Comparison of ENCODE assay signal across 29 cellular contexts in the genomic region with DNA sequence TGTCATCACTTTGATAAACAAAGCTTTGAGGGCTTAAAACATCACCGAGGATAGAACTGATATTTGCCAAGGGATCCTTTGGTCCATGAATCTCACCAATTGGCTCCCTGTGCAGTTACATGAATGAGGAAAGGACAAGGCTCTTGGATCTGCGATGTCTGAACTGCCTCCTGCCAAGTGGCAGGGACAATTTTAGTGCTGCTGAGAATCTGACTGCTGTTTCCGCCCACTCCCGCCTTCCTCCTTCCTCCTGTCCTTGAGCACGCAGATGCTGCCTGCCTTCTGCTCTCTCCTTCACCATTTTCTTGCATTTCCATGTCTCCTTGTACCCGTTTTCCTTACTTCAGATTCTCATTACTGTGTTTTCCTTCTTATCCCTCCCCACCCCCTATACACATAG. TPM values are rescaled to one million over a fixed set of nuclear protein-coding genes. Genes with fewer than 3 reads are reported as not detected.
"Had no signal": no experiment of that assay in that cellular context is flagged by ENCODE, and none has a peak within 500 bp of the region (broad histone marks: within the 10 kb centered on the region; RNA-seq: fewer than 3 reads in every experiment).

No MANE protein-coding gene starts in this region.

- H3K36me3 Mint-ChIP-seq: natural killer cell; stimulated activated memory B cell treated with anti-CD40 and anti-IgM and Interleukin-4, amounts not matched to agents 10 μg/mL and 1 μg/mL and 100 μg/mL, for 72 hours had no signal

- DNase-seq: cerebellar nuclear complex; effector CD8-positive, alpha-beta T cell; endodermal cell; foreskin fibroblast; gastrocnemius medialis; left cardiac atrium; left lung; natural killer cell; psoas muscle; right cardiac atrium; sigmoid colon; stimulated activated CD4-positive, alpha-beta T cell treated with anti-CD3 and anti-CD28 coated beads, Interleukin-2, amount 100 ng/mL, for 24 hours; stimulated activated CD4-positive, alpha-beta T cell treated with anti-CD3 and anti-CD28 coated beads, Interleukin-4, amount 100 ng/mL, for 4 hours; stimulated activated naive CD8-positive, alpha-beta T cell treated with anti-CD3 and anti-CD28 coated beads, Interleukin-15, Interleukin-2, amounts not matched to agents 100 U/mL and 50 U/mL, for 24 hours; substantia nigra; upper lobe of left lung had no signal

- H3K4me3 Mint-ChIP-seq: endodermal cell; natural killer cell; neural crest cell; stimulated activated memory B cell treated with anti-CD40 and anti-IgM and Interleukin-4, amounts not matched to agents 10 μg/mL and 1 μg/mL and 100 μg/mL, for 72 hours had no signal

- H3K27me3 ChIP-seq: gastrocnemius medialis, left lung, neutrophil, tibial nerve, upper lobe of left lung had no signal

- H3K27ac ChIP-seq: epithelial cell of prostate, gastrocnemius medialis, left lung, neutrophil, psoas muscle, sigmoid colon, thoracic aorta, tibial nerve, upper lobe of left lung had no signal

- H3K4me1 ChIP-seq: gastrocnemius medialis, left lung, psoas muscle, sigmoid colon, upper lobe of left lung had no signal

- H3K36me3 ChIP-seq: gastrocnemius medialis, left lung, neutrophil, sigmoid colon, thoracic aorta, tibial nerve, upper lobe of left lung had no signal

- H3K4me1 Mint-ChIP-seq: natural killer cell; neural crest cell; stimulated activated memory B cell treated with anti-CD40 and anti-IgM and Interleukin-4, amounts not matched to agents 10 μg/mL and 1 μg/mL and 100 μg/mL, for 72 hours had no signal

- H3K27ac Mint-ChIP-seq: endodermal cell; natural killer cell; stimulated activated memory B cell treated with anti-CD40 and anti-IgM and Interleukin-4, amounts not matched to agents 10 μg/mL and 1 μg/mL and 100 μg/mL, for 72 hours had no signal

- ATAC-seq: esophagus mucosa; gastrocnemius medialis; left cardiac atrium; left lung; natural killer cell; psoas muscle; right cardiac atrium; stimulated activated memory B cell treated with anti-CD40 and anti-IgM and Interleukin-4, amounts not matched to agents 10 μg/mL and 1 μg/mL and 100 μg/mL, for 72 hours; stimulated activated naive CD8-positive, alpha-beta T cell treated with anti-CD3 and anti-CD28 coated beads, Interleukin-15, Interleukin-2, amounts not matched to agents 100 U/mL and 50 U/mL, for 24 hours had no signal

- H3K4me3 ChIP-seq: gastrocnemius medialis, left lung, psoas muscle, sigmoid colon, thoracic aorta, tibial nerve, upper lobe of left lung had no signal

- H3K9me3 Mint-ChIP-seq: neural crest cell; stimulated activated memory B cell treated with anti-CD40 and anti-IgM and Interleukin-4, amounts not matched to agents 10 μg/mL and 1 μg/mL and 100 μg/mL, for 72 hours had no signal

RNA-seq across cellular contexts. Expression of a gene that starts 26.8 kb away (rescaled TPM):
- total RNA-seq: gastrocnemius medialis, glomerular endothelial cell, kidney epithelial cell, left cardiac atrium, lung microvascular endothelial cell, mesenteric fat pad, natural killer cell, neural crest cell, osteoblast, psoas muscle, renal cortical epithelial cell, right cardiac atrium, sigmoid colon, thoracic aorta, tibial nerve had no signal
- polyA plus RNA-seq: psoas muscle, right cardiac atrium had no signal
